Comparison of ENCODE assay signal across 23 cellular contexts in the genomic region with DNA sequence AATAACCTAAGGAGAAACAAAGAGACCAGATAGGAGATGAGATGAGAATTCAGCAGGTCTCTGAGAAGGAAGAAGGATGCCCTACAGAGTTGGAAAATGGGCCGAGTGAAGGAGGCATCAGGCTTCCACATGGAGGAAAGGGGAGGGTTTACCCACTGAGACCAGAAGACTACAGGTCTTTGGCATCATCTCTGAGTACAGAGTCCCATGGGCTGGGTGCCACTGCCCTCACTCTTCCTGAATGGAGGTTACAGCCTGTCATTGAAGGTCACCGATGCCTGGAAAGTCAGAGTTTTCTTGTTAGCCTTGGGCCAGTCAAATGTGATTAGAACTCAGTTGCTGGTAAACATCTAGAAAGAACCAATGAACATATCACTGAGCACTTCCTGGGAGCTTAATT. TPM values are rescaled to one million over a fixed set of nuclear protein-coding genes. Genes with fewer than 3 reads are reported as not detected.
"Had no signal": no experiment of that assay in that cellular context is flagged by ENCODE, and none has a peak within 500 bp of the region (broad histone marks: within the 10 kb centered on the region; RNA-seq: fewer than 3 reads in every experiment).

No MANE protein-coding gene starts in this region.

- ATAC-seq: lower lobe of right lung; naive thymus-derived CD8-positive, alpha-beta T cell; stimulated activated memory B cell treated with anti-CD40 and anti-IgM and Interleukin-4, amounts not matched to agents 10 μg/mL and 1 μg/mL and 100 μg/mL, for 72 hours; stimulated activated naive CD8-positive, alpha-beta T cell treated with anti-CD3 and anti-CD28 coated beads, Interleukin-15, amount 100 ng/mL, for 72 hours had no signal

- DNase-seq: hippocampal formation; immature natural killer cell; kidney; lower lobe of right lung; mammary epithelial cell; mesenchymal stem cell; naive thymus-derived CD8-positive, alpha-beta T cell; nucleus accumbens; psoas muscle; stimulated activated CD4-positive, alpha-beta T cell treated with anti-CD3 and anti-CD28 coated beads, Interleukin-1b, Interleukin-23, amount 100 ng/mL, for 48 hours; stimulated activated CD4-positive, alpha-beta T cell treated with anti-CD3 and anti-CD28 coated beads, Interleukin-2, amount 100 ng/mL, for 48 hours; stimulated activated CD4-positive, alpha-beta T cell treated with anti-CD3 and anti-CD28 coated beads, Interleukin-4, amount 100 ng/mL, for 4 hours; stimulated activated CD8-positive, alpha-beta memory T cell treated with anti-CD3 and anti-CD28 coated beads, Interleukin-4, amount 100 ng/mL, for 48 hours; stimulated activated naive CD4-positive, alpha-beta T cell treated with Interleukin-2 at 50 U/mL for 16 hours; stimulated activated naive CD8-positive, alpha-beta T cell treated with anti-CD3 and anti-CD28 coated beads, Interleukin-15, amount 100 ng/mL, for 72 hours; substantia nigra; uterus had no signal

- H3K27me3 ChIP-seq: right lobe of liver, tibial nerve, uterus had no signal

- H3K27ac ChIP-seq: lower lobe of right lung, parathyroid adenoma, psoas muscle, right lobe of liver, tibial nerve, uterus had no signal

- H3K36me3 ChIP-seq: uterus had no signal

- H3K4me1 ChIP-seq: lower lobe of right lung, parathyroid adenoma, psoas muscle, right lobe of liver, tibial nerve, uterus had no signal

- H3K4me3 ChIP-seq: lower lobe of right lung, psoas muscle, right lobe of liver, smooth muscle cell, tibial nerve, uterus had no signal

RNA-seq across cellular contexts. Expression of gene SCGB2B2, which starts 10.4 kb away (rescaled TPM):
- total RNA-seq: neural crest cell, smooth muscle cell had no signal
- polyA plus RNA-seq: naive thymus-derived CD8-positive, alpha-beta T cell had no signal
